ENCODE assay signal across 26 cellular contexts in genomic region chr6:116015983-116016382, GRCh38. TPM values are rescaled to one million over a fixed set of nuclear protein-coding genes. Genes with fewer than 3 reads are reported as not detected.
DNase-seq lines count a peak whose midpoint lies in the region; ATAC-seq and TF ChIP-seq lines count a peak whose summit lies in the region.
"Had no signal": no experiment of that assay in that cellular context is flagged by ENCODE, and none has a peak within 500 bp of the region (broad histone marks: within the 10 kb centered on the region; RNA-seq: fewer than 3 reads in every experiment).

No MANE protein-coding gene starts in this region.

- peak overlapping the region in 2 of 3 experiments; percentile 20 to 92 for H3K27ac Mint-ChIP-seq in nephron
- H3K27ac Mint-ChIP-seq: activated CD8-positive, alpha-beta memory T cell treated with anti-CD3 and anti-CD28 coated beads, Interleukin-2, amount 10 ng/mL, durations not matched to agents 7 days and 5 days; CD14-positive monocyte; dendritic cell treated with granulocyte-macrophage colony-stimulating factor and Interleukin-4, amounts not matched to agents 40 ng/mL and 50 ng/mL, for 4 days; memory B cell; neural progenitor cell; T-helper 1 cell treated with Interleukin-12 subunit alpha and Interleukin-12 subunit beta and Interleukin-4 antibody, amounts not matched to agents 30 μg/mL and 1 μg/mL, for 36 hours had no signal

- no peak for TF ChIP-seq CTCF in left ventricle myocardium inferior (IDR thresholded peaks at IDR 0.05; ENCODE audit: borderline replicate concordance)
- no peak for TF ChIP-seq CTCF in foreskin keratinocyte (conservative IDR thresholded peaks at IDR 0.05)
- TF ChIP-seq CTCF in nephron (IDR thresholded peaks at IDR 0.05; ENCODE audit: unreplicated experiment in 3 of 3), result no peak

- no peak for DNase-seq in left ventricle myocardium inferior
- DNase-seq in Right ventricle myocardium superior, result no peak
- DNase-seq in foreskin keratinocyte, result no peak
- no peak for DNase-seq in mucosa of gallbladder (ENCODE audit: low spot score)
- DNase-seq in activated T-cell treated with anti-CD3 and anti-CD28 coated beads for 4 hours, result no peak
- no peak for DNase-seq in stimulated activated CD8-positive, alpha-beta memory T cell treated with anti-CD3 and anti-CD28 coated beads, Interleukin-4, amount 100 ng/mL, for 48 hours
- DNase-seq in DMS53 (lab: John Stamatoyannopoulos, UW), result no peak
- DNase-seq: 8988T; activated CD4-positive, CD25-positive, alpha-beta regulatory T cell; activated CD8-positive, alpha-beta memory T cell treated with anti-CD3 and anti-CD28 coated beads, Interleukin-2, amount 10 ng/mL, durations not matched to agents 7 days and 5 days; activated T-cell treated with anti-CD3 and anti-CD28 coated beads, Interleukin-2, amount 50 U/mL, for 48 hours; central memory CD4-positive, alpha-beta T cell; left cardiac atrium; MG63; NCI-H2171 treated with DMSO at 0.1 percent for 48 hours; NCI-H510A; pancreas; stimulated activated naive CD8-positive, alpha-beta T cell treated with anti-CD3 and anti-CD28 coated beads, Interleukin-15, Interleukin-2, amounts not matched to agents 100 U/mL and 50 U/mL, for 24 hours had no signal

- H3K27ac ChIP-seq in left ventricle myocardium inferior (replicated peaks), result peak overlapping the region; percentile 36
- peak overlapping the region; percentile 74 for H3K27ac ChIP-seq in foreskin keratinocyte
- H3K27ac ChIP-seq: KMS-11, neural progenitor cell had no signal

- H3K4me1 ChIP-seq in left ventricle myocardium inferior, result peaks cover 74% of the 10 kb centered on the region
- peaks cover 62% of the 10 kb centered on the region for H3K4me1 ChIP-seq in foreskin keratinocyte

- no peak overlapping the region for H3K4me3 ChIP-seq in left ventricle myocardium inferior
- H3K4me3 ChIP-seq: MG63, neural progenitor cell, pancreas had no signal

- no peaks in the 10 kb centered on the region for H3K9me3 ChIP-seq in left ventricle myocardium inferior (replicated peaks)
- H3K9me3 ChIP-seq: MG63, pancreas had no signal

- H3K4me3 Mint-ChIP-seq in nephron, result no peak overlapping the region
- H3K4me3 Mint-ChIP-seq: activated CD8-positive, alpha-beta memory T cell treated with anti-CD3 and anti-CD28 coated beads, Interleukin-2, amount 10 ng/mL, durations not matched to agents 7 days and 5 days; CD14-positive monocyte; dendritic cell treated with granulocyte-macrophage colony-stimulating factor and Interleukin-4, amounts not matched to agents 40 ng/mL and 50 ng/mL, for 4 days; memory B cell; neural progenitor cell; T-helper 1 cell treated with Interleukin-12 subunit alpha and Interleukin-12 subunit beta and Interleukin-4 antibody, amounts not matched to agents 30 μg/mL and 1 μg/mL, for 36 hours had no signal

- ATAC-seq in Right ventricle myocardium superior (ENCODE audit: poor library complexity) (no peak), foreskin keratinocyte (no peak)
- ATAC-seq: activated CD8-positive, alpha-beta memory T cell treated with anti-CD3 and anti-CD28 coated beads, Interleukin-2, amount 10 ng/mL, durations not matched to agents 7 days and 5 days; SK-N-SH treated with all-trans-retinoic acid at 6 μM for 48 hours; stimulated activated naive CD8-positive, alpha-beta T cell treated with anti-CD3 and anti-CD28 coated beads, Interleukin-15, Interleukin-2, amounts not matched to agents 100 U/mL and 50 U/mL, for 24 hours had no signal

- H3K27me3 Mint-ChIP-seq in nephron (ENCODE audit: low read depth), result no peaks in the 10 kb centered on the region
- H3K27me3 Mint-ChIP-seq: memory B cell had no signal

- H3K27me3 ChIP-seq in left ventricle myocardium inferior (ENCODE audit: low read depth) (no peaks in the 10 kb centered on the region), foreskin keratinocyte (no peaks in the 10 kb centered on the region)
- H3K27me3 ChIP-seq: MG63, neural progenitor cell, pancreas had no signal

- H3K4me1 Mint-ChIP-seq in nephron, result peaks cover 50% of the 10 kb centered on the region
- H3K4me1 Mint-ChIP-seq: CD14-positive monocyte had no signal

- intact Hi-C loops in left ventricle myocardium inferior (cut with micrococcal nuclease), result no loop called here
- intact Hi-C loops in Right ventricle myocardium superior (cut with DNase I), result no loop called here

- H3K36me3 Mint-ChIP-seq in nephron (ENCODE audit: low read depth), result no peaks in the 10 kb centered on the region
- H3K36me3 Mint-ChIP-seq: activated CD8-positive, alpha-beta memory T cell treated with anti-CD3 and anti-CD28 coated beads, Interleukin-2, amount 10 ng/mL, durations not matched to agents 7 days and 5 days; CD14-positive monocyte; neural progenitor cell had no signal

- H3K36me3 ChIP-seq in left ventricle myocardium inferior, result no peaks in the 10 kb centered on the region
- H3K36me3 ChIP-seq: MG63, neural progenitor cell, pancreas had no signal

- no peaks in the 10 kb centered on the region for H3K9me3 Mint-ChIP-seq in nephron
- H3K9me3 Mint-ChIP-seq: dendritic cell treated with granulocyte-macrophage colony-stimulating factor and Interleukin-4, amounts not matched to agents 40 ng/mL and 50 ng/mL, for 4 days; memory B cell; neural progenitor cell; T-helper 1 cell treated with Interleukin-12 subunit alpha and Interleukin-12 subunit beta and Interleukin-4 antibody, amounts not matched to agents 30 μg/mL and 1 μg/mL, for 36 hours had no signal

RNA-seq across cellular contexts. Expression of gene FRK, which starts 44.7 kb away (rescaled TPM):
- total RNA-seq in left ventricle myocardium inferior (11.2 TPM), Right ventricle myocardium superior (7.5 TPM), foreskin keratinocyte (2.5 and 3.4 TPM in 2 replicates), mucosa of gallbladder (24.3 TPM)
- polyA plus RNA-seq in foreskin keratinocyte, result 0.41 and 0.45 TPM in 2 replicates
- polyA plus RNA-seq: CD14-positive monocyte had no signal
